Comparison of ENCODE assay signal across 21 cellular contexts in the genomic region with DNA sequence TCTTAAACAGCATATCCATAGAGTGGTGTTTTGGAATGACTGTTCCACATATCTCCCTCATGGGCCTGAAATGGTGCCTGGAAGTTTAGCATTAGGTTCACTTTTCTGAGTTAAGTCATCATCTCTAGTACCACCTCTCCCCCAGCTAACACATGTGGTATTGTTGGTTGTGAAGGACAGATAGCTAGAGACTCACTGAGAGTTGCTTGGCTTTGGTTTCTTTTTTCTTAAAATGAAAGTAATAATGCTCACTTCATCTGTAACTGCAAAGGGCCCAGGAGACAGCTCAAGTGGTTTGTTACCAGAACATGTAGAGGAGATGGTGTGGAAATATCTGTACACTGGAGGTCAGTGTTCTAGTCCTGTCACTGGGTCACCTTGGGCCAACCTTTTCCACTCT.
A peak's percentile ranks its signal among the peaks of the same experiment; 100 is the strongest.
DNase-seq lines count a peak whose midpoint lies in the region; ATAC-seq, FAIRE-seq and TF ChIP-seq lines count a peak whose summit lies in the region.
"Had no signal": no experiment of that assay in that cellular context is flagged by ENCODE, and none has a peak within 500 bp of the region (broad histone marks: within the 10 kb centered on the region; RNA-seq: fewer than 3 reads in every experiment).

No MANE protein-coding gene starts in this region.

- H3K27me3 ChIP-seq in endothelial cell of umbilical vein (ENCODE audit: control insufficient read depth in 2 of 2, insufficient read depth in 2 of 2, low read length in 2 of 2), result no peaks in the 10 kb centered on the region

- dilution Hi-C loops in endothelial cell of umbilical vein (cut with MboI; ENCODE audit: extremely low pct_ligation_motif_present, low sequenced_read_pairs), result no loop called here

- no peak overlapping the region for H3K27ac ChIP-seq in endothelial cell of umbilical vein (ENCODE audit: insufficient read depth, low read depth, low read length)
- H3K27ac ChIP-seq: SK-N-MC had no signal

- no peak overlapping the region for H3K4me2 ChIP-seq in endothelial cell of umbilical vein (ENCODE audit: insufficient read depth, low read length)

- peak; percentile 15 for FAIRE-seq in endothelial cell of umbilical vein (lab: Jason Lieb, UNC)

- POLR2A ChIA-PET in endothelial cell of umbilical vein (lab: Charles Lee), result no interaction called here

- DNase-seq in GM12865 (ENCODE audit: low read depth), result peak; percentile 6
- no peak for DNase-seq in endothelial cell of umbilical vein (ENCODE audit: low read depth, low spot score)
- no peak for DNase-seq in left lobe of liver (ENCODE audit: low spot score)
- DNase-seq in hepatic stellate cell (ENCODE audit: low spot score), result no peak
- no peak for DNase-seq in activated CD4-positive, alpha-beta T cell treated with anti-CD3 and anti-CD28 coated beads, Interleukin-2, amount 50 U/mL, for 1 hour
- DNase-seq in stimulated activated CD4-positive, alpha-beta T cell treated with anti-CD3 and anti-CD28 coated beads, Interleukin-2, amount 100 ng/mL, for 48 hours, result no peak
- DNase-seq: ACHN, DMS79 treated with DMSO at 0.1 percent for 48 hours, HCEC 1CT, KG1, NCI-H1105 treated with DMSO at 0.1 percent for 48 hours, NCI-H187, NCI-H2107, NCI-H2227 treated with DMSO at 0.1 percent for 48 hours, NCI-H510A treated with DMSO at 0.1 percent for 48 hours, NCI-H774, SHP77, T-helper 1 cell had no signal

- no peaks in the 10 kb centered on the region for H4K20me1 ChIP-seq in endothelial cell of umbilical vein (replicated peaks; ENCODE audit: control insufficient read depth, extremely low read depth, insufficient read depth, low read length)

- H3K4me3 ChIP-seq in GM12865 (ENCODE audit: low read depth, low read length) (no peak overlapping the region), endothelial cell of umbilical vein (replicated peaks in 1 of 3; ENCODE audit: insufficient read depth in 1 of 3, low read depth in 1 of 3, low read length in 3 of 3) (no peak overlapping the region)
- H3K4me3 ChIP-seq: SK-N-MC had no signal

- H3K79me2 ChIP-seq in endothelial cell of umbilical vein (ENCODE audit: control insufficient read depth, insufficient read depth, low read length), result no peaks in the 10 kb centered on the region

- CTCF ChIA-PET in endothelial cell of umbilical vein (lab: Charles Lee), result interaction anchor here (1.0 kb wide), 1 partner anchor 174 kb away, joined by 3 read pairs; no protein-coding TSS in a partner anchor

- no peaks in the 10 kb centered on the region for H3K9me1 ChIP-seq in endothelial cell of umbilical vein (replicated peaks; ENCODE audit: control insufficient read depth, extremely low read depth, insufficient read depth, low read length)

- BruUV-seq in endothelial cell of umbilical vein (replicated peaks; lab: Mats Ljungman, UMichigan), result no TSS peak

- no peak for TF ChIP-seq CTCF in GM12865 (IDR thresholded peaks at IDR 0.05; ENCODE audit: insufficient read depth, low read depth, low read length, missing control alignments)
- no peak for TF ChIP-seq CTCF in endothelial cell of umbilical vein (IDR thresholded peaks at IDR 0.05; ENCODE audit: extremely low read depth in 1 of 2, insufficient read depth in 1 of 2, low read depth in 1 of 2, low read length in 2 of 2)

- no peaks in the 10 kb centered on the region for H3K4me1 ChIP-seq in endothelial cell of umbilical vein (ENCODE audit: control insufficient read depth, extremely low read depth, insufficient read depth, low read length)

- H3K36me3 ChIP-seq in endothelial cell of umbilical vein (ENCODE audit: control insufficient read depth in 2 of 2, extremely low read depth in 1 of 2, insufficient read depth in 2 of 2, low read length in 2 of 2), result no peaks in the 10 kb centered on the region

- H3K9me3 ChIP-seq in endothelial cell of umbilical vein (replicated peaks; ENCODE audit: control insufficient read depth, insufficient read depth, low read length), result no peaks in the 10 kb centered on the region

- no peak overlapping the region for H3K9ac ChIP-seq in endothelial cell of umbilical vein (replicated peaks; ENCODE audit: extremely low read depth, insufficient read depth, low read length)

- H2AFZ ChIP-seq in endothelial cell of umbilical vein (ENCODE audit: low read depth, low read length), result no peak overlapping the region

- ATAC-seq in GM18867 (IDR thresholded peaks at IDR 0.05; ENCODE audit: unreplicated experiment), result peak; percentile 73
- ATAC-seq in HG02870 (IDR thresholded peaks at IDR 0.05; ENCODE audit: unreplicated experiment), result peak; percentile 42
- no peak for ATAC-seq in left lobe of liver

- intact Hi-C loops in endothelial cell of umbilical vein (cut with micrococcal nuclease), result no loop called here

- no peak for TF ChIP-seq POLR2A in endothelial cell of umbilical vein (IDR thresholded peaks at IDR 0.05; ENCODE audit: low read depth, low read length)

TF ChIP-seq in endothelial cell of umbilical vein, 7 proteins besides CTCF, POLR2A, EP300 and RAD21:
- TF ChIP-seq EZH2 (IDR thresholded peaks at IDR 0.05; ENCODE audit: borderline replicate concordance, low read depth, low read length, severe bottlenecking) (no peak), MYC (IDR thresholded peaks at IDR 0.05; ENCODE audit: low read depth, low read length) (no peak), MAX (IDR thresholded peaks at IDR 0.05; ENCODE audit: insufficient read depth, insufficient read length) (no peak), JUN (IDR thresholded peaks at IDR 0.05; ENCODE audit: borderline replicate concordance, insufficient read depth, insufficient read length, low read depth) (no peak), POLR2AphosphoS5 (IDR thresholded peaks at IDR 0.05; ENCODE audit: insufficient read depth, low read depth, low read length) (no peak), FOS (IDR thresholded peaks at IDR 0.05; ENCODE audit: borderline replicate concordance, insufficient read depth, low read length) (no peak), GATA2 (IDR thresholded peaks at IDR 0.05; ENCODE audit: insufficient read depth, insufficient read length, low read depth, low read length) (no peak)
